In the genomic region with DNA sequence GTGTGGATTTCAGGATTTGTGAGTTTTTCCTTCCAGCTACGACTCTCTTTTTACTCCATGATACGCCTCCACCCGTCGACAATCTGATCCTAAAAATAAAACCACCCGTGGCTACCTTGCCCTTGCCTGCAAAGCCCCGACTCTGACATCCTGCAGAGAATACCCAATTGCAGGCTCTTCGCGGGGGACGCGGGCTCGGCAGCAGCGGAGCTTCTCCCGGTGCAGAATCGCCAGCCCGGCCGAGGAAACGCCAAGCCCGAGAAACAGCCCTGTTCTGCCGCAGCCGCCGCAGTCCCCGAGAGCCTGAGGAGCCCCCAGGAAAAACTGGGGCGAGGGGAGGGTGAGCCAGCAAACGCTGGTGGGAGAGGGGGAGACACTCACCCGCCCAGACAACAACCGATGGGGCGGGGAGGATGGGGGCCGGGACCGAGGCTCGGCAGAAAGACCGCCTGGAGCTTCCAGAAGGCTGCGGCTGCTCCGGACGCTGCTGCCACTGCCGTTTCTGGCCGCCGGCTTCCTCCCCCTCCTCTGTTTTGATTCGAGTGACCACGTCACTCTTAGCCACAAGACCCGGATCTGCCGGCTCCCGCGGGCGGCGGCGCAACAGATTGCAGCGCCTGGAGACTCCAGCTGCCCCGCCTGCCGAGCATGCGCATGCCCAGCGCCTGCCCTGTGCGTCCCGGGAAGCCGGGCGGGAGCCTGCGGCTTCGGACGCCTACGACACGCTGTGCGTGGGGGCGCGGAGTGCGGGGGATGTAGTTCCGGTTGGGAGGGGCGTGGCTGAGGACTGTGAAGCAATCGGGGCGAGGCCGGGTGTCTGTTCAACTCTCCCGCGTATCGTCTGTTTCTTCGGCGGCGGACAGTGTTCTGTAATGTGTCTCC, we compare ENCODE assay signal across 8 cellular contexts. TPM values are rescaled to one million over a fixed set of nuclear protein-coding genes. Genes with fewer than 3 reads are reported as not detected.
DNase-seq lines count a peak whose midpoint lies in the region; ATAC-seq and TF ChIP-seq lines count a peak whose summit lies in the region.

Gene SMIM14 (minus strand): TSS at position 508 of the 882 bp plus-strand sequence. CDS start 33,720 bp downstream, outside the sequence.

- intact Hi-C loops in activated B cell treated with CpG ODN at 0.5 μM for 24 hours (cut with micrococcal nuclease), result loop anchor here (1.0 to 10.0 kb wide), 15 partner anchors 12 to 1746 kb away; partner anchors contain the start of genes KLF3, LIAS, RHOH and RPL9

- H3K27ac Mint-ChIP-seq in activated B cell treated with CpG ODN at 0.5 μM for 24 hours, result peak within 1 kb of the TSS; percentile 97
- peak within 1 kb of the TSS; percentile 91 to 98 (median 94) for H3K27ac Mint-ChIP-seq in immature natural killer cell

- H3K4me3 ChIP-seq in AG04450 (ENCODE audit: low read depth, low read length), result peak within 1 kb of the TSS; percentile 70

- H3K4me3 Mint-ChIP-seq in activated B cell treated with CpG ODN at 0.5 μM for 24 hours (peak within 1 kb of the TSS; percentile 96), immature natural killer cell (peak within 1 kb of the TSS; percentile 86 to 97 (median 91))

- peaks cover 29% of the 10 kb centered on the region for H3K36me3 Mint-ChIP-seq in activated B cell treated with CpG ODN at 0.5 μM for 24 hours (ENCODE audit: low read depth)
- no peaks in the 10 kb centered on the region for H3K36me3 Mint-ChIP-seq in immature natural killer cell

- peaks cover 3% of the 10 kb centered on the region; the same call in 1 of the 2 replicates for H3K9me3 ChIP-seq in AG04450 (ENCODE audit: control insufficient read depth, insufficient read depth, low read length)

- H3K4me1 Mint-ChIP-seq in activated B cell treated with CpG ODN at 0.5 μM for 24 hours, result peaks cover 58% of the 10 kb centered on the region
- H3K4me1 Mint-ChIP-seq in immature natural killer cell, result peaks cover 49 to 58% of the 10 kb centered on the region in 2 donors

- DNase-seq in AG04450 (ENCODE audit: low read depth, low spot score) (peak; percentile 96), NCI-H2227 (lab: John Stamatoyannopoulos, UW; ENCODE audit: unreplicated experiment) (peak; percentile 97), activated B cell treated with CpG ODN at 0.5 μM for 24 hours (peak; percentile 92), caudate nucleus (lab: John Stamatoyannopoulos, UW) (peak; percentile 59 to 99 (median 97)), immature natural killer cell (peak; percentile 93 to 94 (median 93)), smooth muscle cell of the brain vasculature (ENCODE audit: low read depth, low spot score) (peak; percentile 94)

- H3K27me3 ChIP-seq in AG04450 (ENCODE audit: control insufficient read depth, insufficient read depth, low read length), result no peaks in the 10 kb centered on the region

- POLR2A ChIA-PET in AG04450 (lab: Yijun Ruan, JAX), result interaction anchor here (0.6 to 5.2 kb wide), 21 partner anchors 13 to 663 kb away, joined by 3 to 64 read pairs (median 5); partner anchors contain the start of genes LIAS, N4BP2, RPL9 and UBE2K
- POLR2A ChIA-PET in activated B cell treated with CpG ODN at 0.5 μM for 24 hours (lab: Charles Lee), result interaction anchor here (0.5 to 8.3 kb wide), 40 partner anchors 9 to 1746 kb away, joined by 3 to 219 read pairs (median 6); partner anchors contain the start of genes LIAS, RFC1, RPL9 and UBE2K

- H3K27ac ChIP-seq in AG04450 (ENCODE audit: low read depth, low read length), result peak within 1 kb of the TSS; percentile 93
- peak within 1 kb of the TSS; percentile 92 for H3K27ac ChIP-seq in caudate nucleus (ENCODE audit: low read depth, low read length)

- ATAC-seq in GM18873 (IDR thresholded peaks at IDR 0.05; ENCODE audit: low FRiP score, unreplicated experiment), result peak; percentile 58
- ATAC-seq in HG03135 (IDR thresholded peaks at IDR 0.05; ENCODE audit: unreplicated experiment), result peak; percentile 67
- peak; percentile 82 for ATAC-seq in activated B cell treated with CpG ODN at 0.5 μM for 24 hours (ENCODE audit: low read depth)

- no peak for TF ChIP-seq CTCF in AG04450 (IDR thresholded peaks at IDR 0.05; ENCODE audit: low read depth, low read length)
- no peak for TF ChIP-seq CTCF in activated B cell treated with CpG ODN at 0.5 μM for 24 hours (IDR thresholded peaks at IDR 0.05)

- H3K9me3 Mint-ChIP-seq in activated B cell treated with CpG ODN at 0.5 μM for 24 hours (no peaks in the 10 kb centered on the region), immature natural killer cell (no peaks in the 10 kb centered on the region)

- CTCF ChIA-PET in AG04450 (lab: Charles Lee), result interaction anchor here (0.6 to 2.3 kb wide), 6 partner anchors 14 to 169 kb away, joined by 3 to 10 read pairs (median 4); no protein-coding TSS in a partner anchor
- CTCF ChIA-PET in activated B cell treated with CpG ODN at 0.5 μM for 24 hours (lab: Charles Lee), result interaction anchor here (1.2 to 3.4 kb wide), 7 partner anchors 12 to 170 kb away, joined by 3 to 18 read pairs (median 4); partner anchors contain the start of gene UGDH

- H3K27me3 Mint-ChIP-seq in activated B cell treated with CpG ODN at 0.5 μM for 24 hours (no peaks in the 10 kb centered on the region), immature natural killer cell (ENCODE audit: low read depth in 3 of 3) (peaks cover 8 to 18% (median 10%) of the 10 kb centered on the region in 3 donors)

RNA-seq across cellular contexts. Expression of gene SMIM14, which starts in this region (rescaled TPM):
- polyA plus RNA-seq in AG04450 (2011; rRNA removed) (48.0 and 53.7 TPM in 2 replicates), immature natural killer cell (100 to 1,000 TPM in 2 of 3 donors, 10 to 100 TPM in 1; 84.0 to 150 (median 111) TPM)
- 37.1 and 50.7 TPM in 2 replicates for polyA minus RNA-seq in AG04450 (2011; rRNA and poly(A)+ RNA removed)
- 83.1 and 86.5 TPM in 2 replicates for total RNA-seq in activated B cell treated with CpG ODN at 0.5 μM for 24 hours

Comparison
In these comparisons a context has a peak if more than half of its experiments do, and no peak if none do; other contexts are left out.
1. Peak in every context shown above with its lines: DNase-seq, ATAC-seq, H3K4me3 ChIP-seq and H3K27ac ChIP-seq.